In the genomic region with DNA sequence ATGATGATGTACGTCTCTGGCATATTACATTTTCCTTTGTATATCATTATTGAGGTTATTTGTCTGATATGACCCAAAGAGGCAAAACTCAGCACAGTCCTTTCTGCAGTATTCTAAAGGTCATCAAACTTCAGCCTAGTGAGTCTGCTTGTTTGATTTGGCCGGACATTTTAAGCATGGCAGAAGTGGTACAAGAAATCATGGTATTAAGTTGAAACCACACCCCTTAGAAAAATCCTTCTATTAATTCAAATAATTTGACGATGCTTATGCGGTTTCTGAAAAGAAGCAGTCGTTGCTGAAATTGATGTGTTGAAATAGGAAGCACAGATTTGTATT, we compare ENCODE assay signal across 13 cellular contexts. TPM values are rescaled to one million over a fixed set of nuclear protein-coding genes. Genes with fewer than 3 reads are reported as not detected.
DNase-seq lines count a peak whose midpoint lies in the region; ATAC-seq and TF ChIP-seq lines count a peak whose summit lies in the region.
"Had no signal": no experiment of that assay in that cellular context is flagged by ENCODE, and none has a peak within 500 bp of the region (broad histone marks: within the 10 kb centered on the region; RNA-seq: fewer than 3 reads in every experiment).

No MANE protein-coding gene starts in this region.

- no peak overlapping the region for H2AFZ ChIP-seq in osteoblast (ENCODE audit: low read length)

- DNase-seq in right atrium auricular region (ENCODE audit: low spot score) (no peak), Right ventricle myocardium superior (no peak), epithelial cell of esophagus (ENCODE audit: low read depth) (no peak), osteoblast (ENCODE audit: insufficient read length, low spot score, missing footprints) (no peak), vagina (ENCODE audit: extremely low spot score in 2 of 2) (no peak), kidney glomerular epithelial cell (lab: John Stamatoyannopoulos, UW) (no peak), activated gamma-delta T cell treated with Interleukin-2 at 50 U/mL for 16 hours (no peak)
- DNase-seq in stimulated activated effector memory CD8-positive, alpha-beta T cell treated with anti-CD3 and anti-CD28 coated beads, Interleukin-12 subunit alpha, Interleukin-12 subunit beta, amount 100 ng/mL, for 72 hours (ENCODE audit: low spot score in 2 of 2) = no peak
- DNase-seq: activated T-cell treated with anti-CD3 and anti-CD28 coated beads, Interleukin-2, amount 50 U/mL, for 1 hour; erythroblast; NCI-H2171 treated with DMSO at 0.1 percent for 48 hours; nucleus accumbens; OCI-M1 had no signal

- peak overlapping the region; percentile 98 to 99 for H3K27ac ChIP-seq in right atrium auricular region
- peak overlapping the region; percentile 57 for H3K27ac ChIP-seq in osteoblast (ENCODE audit: low read depth, low read length)
- H3K27ac ChIP-seq in vagina = peak overlapping the region; percentile 96

- no peak for TF ChIP-seq POLR2A in vagina (IDR thresholded peaks at IDR 0.05)

- no peaks in the 10 kb centered on the region for H3K9me3 ChIP-seq in right atrium auricular region
- no peaks in the 10 kb centered on the region for H3K9me3 ChIP-seq in osteoblast (ENCODE audit: low read depth, low read length)
- H3K9me3 ChIP-seq in vagina = no peaks in the 10 kb centered on the region

- H3K27ac Mint-ChIP-seq in stimulated activated effector memory CD8-positive, alpha-beta T cell treated with anti-CD3 and anti-CD28 coated beads, Interleukin-12 subunit alpha, Interleukin-12 subunit beta, amount 100 ng/mL, for 72 hours = no peak overlapping the region

- H3K36me3 ChIP-seq in right atrium auricular region (peaks cover 51% of the 10 kb centered on the region), osteoblast (ENCODE audit: insufficient read depth, low read length) (peaks cover 21% of the 10 kb centered on the region), vagina (peaks cover 0 to 58% of the 10 kb centered on the region in 2 donors)

- H3K27me3 ChIP-seq in right atrium auricular region (no peaks in the 10 kb centered on the region), osteoblast (ENCODE audit: insufficient read depth, low read length) (no peaks in the 10 kb centered on the region), vagina (no peaks in the 10 kb centered on the region)

- intact Hi-C loops in Right ventricle myocardium superior (cut with DNase I) (no loop called here), vagina (cut with DNase I) (no loop called here)

- peaks cover 0 to 43% of the 10 kb centered on the region in 2 donors for H3K4me1 ChIP-seq in right atrium auricular region
- H3K4me1 ChIP-seq in osteoblast (ENCODE audit: insufficient read depth, low read length) = peaks cover 19% of the 10 kb centered on the region
- peaks cover 39% of the 10 kb centered on the region for H3K4me1 ChIP-seq in vagina

- H4K20me1 ChIP-seq in osteoblast (ENCODE audit: insufficient read depth, low read length) = peaks cover 9% of the 10 kb centered on the region

- H3K9me3 Mint-ChIP-seq in stimulated activated effector memory CD8-positive, alpha-beta T cell treated with anti-CD3 and anti-CD28 coated beads, Interleukin-12 subunit alpha, Interleukin-12 subunit beta, amount 100 ng/mL, for 72 hours = no peaks in the 10 kb centered on the region

- H3K4me3 ChIP-seq in right atrium auricular region (no peak overlapping the region), epithelial cell of esophagus (ENCODE audit: low read length) (peak overlapping the region; percentile 99), osteoblast (ENCODE audit: insufficient read depth, low read length) (peak overlapping the region; percentile 13), vagina (peak overlapping the region in 1 of 2 donors; percentile 94)

- H3K4me3 Mint-ChIP-seq in stimulated activated effector memory CD8-positive, alpha-beta T cell treated with anti-CD3 and anti-CD28 coated beads, Interleukin-12 subunit alpha, Interleukin-12 subunit beta, amount 100 ng/mL, for 72 hours = no peak overlapping the region

- H3K4me1 Mint-ChIP-seq in stimulated activated effector memory CD8-positive, alpha-beta T cell treated with anti-CD3 and anti-CD28 coated beads, Interleukin-12 subunit alpha, Interleukin-12 subunit beta, amount 100 ng/mL, for 72 hours = peaks cover 24% of the 10 kb centered on the region

- H3K36me3 Mint-ChIP-seq in stimulated activated effector memory CD8-positive, alpha-beta T cell treated with anti-CD3 and anti-CD28 coated beads, Interleukin-12 subunit alpha, Interleukin-12 subunit beta, amount 100 ng/mL, for 72 hours = peaks cover 85% of the 10 kb centered on the region

- peak overlapping the region; percentile 63 for H3K4me2 ChIP-seq in osteoblast (ENCODE audit: insufficient read depth, low read length)

- no peak for ATAC-seq in Right ventricle myocardium superior (ENCODE audit: poor library complexity)
- ATAC-seq in stimulated activated effector memory CD8-positive, alpha-beta T cell treated with anti-CD3 and anti-CD28 coated beads, Interleukin-12 subunit alpha, Interleukin-12 subunit beta, amount 100 ng/mL, for 72 hours = no peak

- peaks cover 32% of the 10 kb centered on the region for H3K79me2 ChIP-seq in osteoblast (ENCODE audit: insufficient read depth, low read length)

- TF ChIP-seq CTCF in right atrium auricular region (IDR thresholded peaks at IDR 0.05) = no peak
- TF ChIP-seq CTCF in epithelial cell of esophagus (IDR thresholded peaks at IDR 0.05; ENCODE audit: insufficient read depth, low read depth, low read length, missing control alignments) = no peak
- no peak for TF ChIP-seq CTCF in osteoblast (IDR thresholded peaks at IDR 0.05; ENCODE audit: extremely low read depth, low read depth, low read length)
- TF ChIP-seq CTCF in vagina (IDR thresholded peaks at IDR 0.05) = no peak

RNA-seq across cellular contexts. Expression of a gene that starts 5.1 kb away (rescaled TPM):
- total RNA-seq in right atrium auricular region = 10 to 100 TPM; 31.4 to 37.2 TPM
- total RNA-seq in Right ventricle myocardium superior = 37.2 TPM
- 2.7 and 4.0 TPM in 2 replicates for total RNA-seq in osteoblast
- total RNA-seq in vagina = 134 TPM

Comparison
In these comparisons a context has a peak if more than half of its experiments do, and no peak if none do; other contexts are left out.
1. H3K4me3 ChIP-seq: peak in epithelial cell of esophagus (single experiment) and osteoblast (single experiment); none in right atrium auricular region (0 of 2).
2. Peak in every context shown above with its lines, with median percentiles within 50 percentile points of each other: H3K27ac ChIP-seq.